3 cellular contexts compared by ENCODE assay signal in genomic region chr10:5196613-5197234, GRCh38.
TF ChIP-seq lines count a peak whose summit lies in the region.

AKR1C4 (plus strand) TSS chr10:5196837; CDS start chr10:5196868, 31 bp downstream.

TF ChIP-seq in SK-N-SH, 30 proteins besides CTCF, POLR2A, EP300 and RAD21:
- TF ChIP-seq YY1 (IDR thresholded peaks at IDR 0.05; ENCODE audit: low read depth) (no peak), FOXJ3 (CRISPR knock-in tag; IDR thresholded peaks at IDR 0.05) (no peak), TAF1 (IDR thresholded peaks at IDR 0.05; ENCODE audit: borderline replicate concordance, low read depth, low read length) (no peak), USF2 (IDR thresholded peaks at IDR 0.05; ENCODE audit: borderline replicate concordance, low read depth, low read length) (no peak)

TF ChIP-seq in SK-N-SH treated with all-trans-retinoic acid at 6 μM for 48 hours, 23 proteins besides CTCF, POLR2A, EP300 and RAD21:
- TF ChIP-seq ZNF8 (CRISPR knock-in tag; IDR thresholded peaks at IDR 0.05) (no peak), CSDC2 (CRISPR knock-in tag; IDR thresholded peaks at IDR 0.05) (no peak), ZNF70 (CRISPR knock-in tag; IDR thresholded peaks at IDR 0.05) (no peak), OSR1 (CRISPR knock-in tag; IDR thresholded peaks at IDR 0.05) (no peak), CSRNP3 (CRISPR knock-in tag; IDR thresholded peaks at IDR 0.05) (no peak), POU6F1 (CRISPR knock-in tag; IDR thresholded peaks at IDR 0.05; ENCODE audit: borderline replicate concordance, low read depth) (no peak), RARB (CRISPR knock-in tag; IDR thresholded peaks at IDR 0.05) (no peak), BACH2 (CRISPR knock-in tag; IDR thresholded peaks at IDR 0.05; ENCODE audit: borderline replicate concordance) (no peak), PPARA (CRISPR knock-in tag; IDR thresholded peaks at IDR 0.05; ENCODE audit: borderline replicate concordance) (no peak), PATZ1 (CRISPR knock-in tag; IDR thresholded peaks at IDR 0.05; ENCODE audit: borderline replicate concordance) (no peak), TOX (CRISPR knock-in tag; IDR thresholded peaks at IDR 0.05; ENCODE audit: borderline replicate concordance) (no peak), CREB5 (CRISPR knock-in tag; IDR thresholded peaks at IDR 0.05; ENCODE audit: low read depth) (no peak), ZFP3 (CRISPR knock-in tag; IDR thresholded peaks at IDR 0.05) (no peak), ARNTL (CRISPR knock-in tag; IDR thresholded peaks at IDR 0.05; ENCODE audit: borderline replicate concordance, low read depth) (no peak), TCF4 (CRISPR knock-in tag; IDR thresholded peaks at IDR 0.05; ENCODE audit: borderline replicate concordance) (no peak), ZC3H10 (CRISPR knock-in tag; IDR thresholded peaks at IDR 0.05) (no peak), ISL1 (CRISPR knock-in tag; IDR thresholded peaks at IDR 0.05) (no peak)

TF ChIP-seq in HepG2, 621 proteins besides CTCF, POLR2A, EP300 and RAD21 (continues in another document):
- TF ChIP-seq KDM1A (CRISPR knock-in tag; IDR thresholded peaks at IDR 0.05) (no peak), PLSCR1 (CRISPR knock-in tag; IDR thresholded peaks at IDR 0.05; ENCODE audit: borderline replicate concordance) (no peak), TEAD3 (CRISPR knock-in tag; optimal IDR thresholded peaks at IDR 0.05; ENCODE audit: borderline replicate concordance) (peak; percentile 25), LRRFIP1 (CRISPR knock-in tag; conservative IDR thresholded peaks at IDR 0.05) (no peak), SP1 (IDR thresholded peaks at IDR 0.05) (no peak), SP1 (CRISPR knock-in tag; IDR thresholded peaks at IDR 0.05) (no peak), HNRNPLL (IDR thresholded peaks at IDR 0.05; ENCODE audit: low read depth, low read length, poor library complexity, severe bottlenecking) (no peak), RBFOX2 (IDR thresholded peaks at IDR 0.05; ENCODE audit: low read depth, low read length) (no peak), ZBED4 (CRISPR knock-in tag; IDR thresholded peaks at IDR 0.05; ENCODE audit: borderline replicate concordance) (no peak), ZNF770 (CRISPR knock-in tag; IDR thresholded peaks at IDR 0.05) (no peak), MAFK (conservative IDR thresholded peaks at IDR 0.05 in 1 of 2, IDR thresholded peaks at IDR 0.05 in 1 of 2; ENCODE audit: low read length in 2 of 2) (no peak), ZNF224 (CRISPR knock-in tag; IDR thresholded peaks at IDR 0.05) (no peak), MED1 (CRISPR knock-in tag; IDR thresholded peaks at IDR 0.05) (0 out of 2 replicates have a peak, but pooled peaks have one; percentile 14), DPF2 (CRISPR knock-in tag; IDR thresholded peaks at IDR 0.05; ENCODE audit: borderline replicate concordance, low read depth) (no peak), SOX5 (CRISPR knock-in tag; IDR thresholded peaks at IDR 0.05; ENCODE audit: borderline replicate concordance) (no peak), HOMEZ (CRISPR knock-in tag; IDR thresholded peaks at IDR 0.05; ENCODE audit: low read depth) (peak; percentile 17; the same call in 1 of the 2 replicates), TOPORS (CRISPR knock-in tag; IDR thresholded peaks at IDR 0.05) (no peak), ZNF775 (CRISPR knock-in tag; IDR thresholded peaks at IDR 0.05; ENCODE audit: borderline replicate concordance) (no peak), FOXC1 (CRISPR knock-in tag; IDR thresholded peaks at IDR 0.05; ENCODE audit: borderline replicate concordance) (no peak), JARID2 (CRISPR knock-in tag; IDR thresholded peaks at IDR 0.05; ENCODE audit: insufficient replicate concordance) (no peak), IRF2 (CRISPR knock-in tag; IDR thresholded peaks at IDR 0.05) (peak; percentile 35; the same call in 1 of the 2 replicates), ZNF607 (CRISPR knock-in tag; IDR thresholded peaks at IDR 0.05; ENCODE audit: borderline replicate concordance) (no peak), ZNF331 (CRISPR knock-in tag; IDR thresholded peaks at IDR 0.05) (0 out of 2 replicates have a peak, but pooled peaks have one; percentile 13), GATA4 (IDR thresholded peaks at IDR 0.05; ENCODE audit: borderline replicate concordance, low read depth) (no peak), ZNF121 (CRISPR knock-in tag; IDR thresholded peaks at IDR 0.05) (no peak), ZBTB37 (CRISPR knock-in tag; IDR thresholded peaks at IDR 0.05) (no peak), ZNF460 (CRISPR knock-in tag; IDR thresholded peaks at IDR 0.05; ENCODE audit: borderline replicate concordance) (no peak), ARID5B (CRISPR knock-in tag; IDR thresholded peaks at IDR 0.05) (peak; percentile 26; the same call in 1 of the 2 replicates), FOSL2 (CRISPR knock-in tag; IDR thresholded peaks at IDR 0.05) (peak; percentile 29; the same call in 1 of the 2 replicates), IKZF5 (CRISPR knock-in tag; IDR thresholded peaks at IDR 0.05) (0 out of 2 replicates have a peak, but pooled peaks have one; percentile 22), ELF3 (CRISPR knock-in tag; IDR thresholded peaks at IDR 0.05) (peak; percentile 20; the same call in 1 of the 2 replicates)
